ENCODE assay signal across 14 cellular contexts in genomic region chr2:181673178-181673577, GRCh38. TPM values are rescaled to one million over a fixed set of nuclear protein-coding genes. Genes with fewer than 3 reads are reported as not detected.
A peak's percentile ranks its signal among the peaks of the same experiment; 100 is the strongest.
DNase-seq lines count a peak whose midpoint lies in the region; ATAC-seq and TF ChIP-seq lines count a peak whose summit lies in the region.
"Had no signal": no experiment of that assay in that cellular context is flagged by ENCODE, and none has a peak within 500 bp of the region (broad histone marks: within the 10 kb centered on the region; RNA-seq: fewer than 3 reads in every experiment).

No MANE protein-coding gene starts in this region.

- H3K9me3 ChIP-seq in MM.1S (replicated peaks; ENCODE audit: insufficient read depth, low read length) (no peaks in the 10 kb centered on the region), osteoblast (ENCODE audit: low read depth, low read length) (no peaks in the 10 kb centered on the region)
- H3K9me3 ChIP-seq: gastroesophageal sphincter had no signal

- H3K4me3 ChIP-seq in MM.1S (ENCODE audit: low read length) (no peak overlapping the region), osteoblast (ENCODE audit: insufficient read depth, low read length) (no peak overlapping the region)
- H3K4me3 ChIP-seq: gastroesophageal sphincter, SK-N-MC, smooth muscle cell had no signal

- H3K27ac ChIP-seq in MM.1S (ENCODE audit: low read length) = no peak overlapping the region
- H3K27ac ChIP-seq in osteoblast (ENCODE audit: low read depth, low read length) = no peak overlapping the region
- H3K27ac ChIP-seq: gastroesophageal sphincter, SK-N-MC had no signal

- H3K9me2 ChIP-seq in MM.1S (replicated peaks; ENCODE audit: insufficient read depth, low read length) = no peaks in the 10 kb centered on the region

- H2AFZ ChIP-seq in MM.1S (ENCODE audit: low read length) = no peak overlapping the region
- no peak overlapping the region for H2AFZ ChIP-seq in osteoblast (ENCODE audit: low read length)

- H3K4me1 ChIP-seq in MM.1S (ENCODE audit: low read length) (peaks cover 13% of the 10 kb centered on the region), osteoblast (ENCODE audit: insufficient read depth, low read length) (no peaks in the 10 kb centered on the region)
- H3K4me1 ChIP-seq: gastroesophageal sphincter had no signal

- no peaks in the 10 kb centered on the region for H3K27me3 ChIP-seq in MM.1S (replicated peaks; ENCODE audit: insufficient read depth, low read length)
- H3K27me3 ChIP-seq in osteoblast (ENCODE audit: insufficient read depth, low read length) = peaks cover 17% of the 10 kb centered on the region

- H3K4me2 ChIP-seq in MM.1S (ENCODE audit: low read depth, low read length) = peak overlapping the region; percentile 1; the same call in 1 of the 2 replicates
- H3K4me2 ChIP-seq in osteoblast (ENCODE audit: insufficient read depth, low read length) = no peak overlapping the region
- H3K4me2 ChIP-seq: smooth muscle cell had no signal

- TF ChIP-seq CTCF in MM.1S (IDR thresholded peaks at IDR 0.05; ENCODE audit: low read length) = no peak
- TF ChIP-seq CTCF in osteoblast (IDR thresholded peaks at IDR 0.05; ENCODE audit: extremely low read depth, low read depth, low read length) = no peak

- H3F3A ChIP-seq in MM.1S (ENCODE audit: insufficient read depth, low read length) = no peaks in the 10 kb centered on the region

- ATAC-seq in GM21390 (IDR thresholded peaks at IDR 0.05; ENCODE audit: unreplicated experiment) (peak; percentile 34), HG03135 (IDR thresholded peaks at IDR 0.05; ENCODE audit: unreplicated experiment) (no peak)
- ATAC-seq: gastroesophageal sphincter, left colon had no signal

- DNase-seq in COR-L47 (lab: John Stamatoyannopoulos, UW) = peak; percentile 96
- no peak for DNase-seq in MM.1S
- peak; percentile 83 for DNase-seq in NCI-H82 (lab: John Stamatoyannopoulos, UW)
- DNase-seq in activated naive CD4-positive, alpha-beta T cell (lab: John Stamatoyannopoulos, UW) = no peak
- DNase-seq in osteoblast (ENCODE audit: insufficient read length, low spot score, missing footprints) = no peak
- DNase-seq in SKM-1 (lab: John Stamatoyannopoulos, UW; ENCODE audit: unreplicated experiment) = no peak
- DNase-seq: activated CD4-positive, alpha-beta T cell treated with anti-CD3 and anti-CD28 coated beads, Interleukin-2, amount 10 ng/mL, durations not matched to agents 7 days and 5 days; left colon had no signal

- no peak overlapping the region for H3K9ac ChIP-seq in MM.1S (ENCODE audit: low read length)

- H3K79me2 ChIP-seq in MM.1S (ENCODE audit: low read length) = no peaks in the 10 kb centered on the region
- H3K79me2 ChIP-seq in osteoblast (ENCODE audit: insufficient read depth, low read length) = no peaks in the 10 kb centered on the region

- H4K20me1 ChIP-seq in MM.1S (ENCODE audit: insufficient read depth, low read length) = no peaks in the 10 kb centered on the region
- H4K20me1 ChIP-seq in osteoblast (ENCODE audit: insufficient read depth, low read length) = no peaks in the 10 kb centered on the region

- H3K36me3 ChIP-seq in MM.1S (replicated peaks; ENCODE audit: insufficient read depth, low read length) = no peaks in the 10 kb centered on the region
- no peaks in the 10 kb centered on the region for H3K36me3 ChIP-seq in osteoblast (ENCODE audit: insufficient read depth, low read length)
- H3K36me3 ChIP-seq: gastroesophageal sphincter had no signal

RNA-seq across cellular contexts. Expression of gene NEUROD1, which starts 7.1 kb away (rescaled TPM):
- total RNA-seq in osteoblast = not detected in 2 replicates
- total RNA-seq: activated CD4-positive, alpha-beta T cell treated with anti-CD3 and anti-CD28 coated beads, Interleukin-2, amount 10 ng/mL, durations not matched to agents 7 days and 5 days; gastroesophageal sphincter; natural killer cell treated with Interleukin-12 subunit alpha and Interleukin-12 subunit beta and Interleukin-15 and Interleukin-18, amount 100 ng/mL, for 72 hours; smooth muscle cell had no signal

RNA-seq across cellular contexts. Expression of gene CERKL, which starts 16.3 kb away (rescaled TPM):
- total RNA-seq in osteoblast = under 0.01 TPM in 1 of 2 replicates, not detected in the other
- total RNA-seq: activated CD4-positive, alpha-beta T cell treated with anti-CD3 and anti-CD28 coated beads, Interleukin-2, amount 10 ng/mL, durations not matched to agents 7 days and 5 days; natural killer cell treated with Interleukin-12 subunit alpha and Interleukin-12 subunit beta and Interleukin-15 and Interleukin-18, amount 100 ng/mL, for 72 hours; smooth muscle cell had no signal

Comparison
In these comparisons a context has a peak if more than half of its experiments do, and no peak if none do; other contexts are left out.
1. DNase-seq: peak in COR-L47 (single experiment) and NCI-H82 (single experiment); none in MM.1S (single experiment), activated naive CD4-positive, alpha-beta T cell (0 of 4), osteoblast (single experiment) and SKM-1 (single experiment).